Comparison of ENCODE assay signal across 1 cellular context in the genomic region with DNA sequence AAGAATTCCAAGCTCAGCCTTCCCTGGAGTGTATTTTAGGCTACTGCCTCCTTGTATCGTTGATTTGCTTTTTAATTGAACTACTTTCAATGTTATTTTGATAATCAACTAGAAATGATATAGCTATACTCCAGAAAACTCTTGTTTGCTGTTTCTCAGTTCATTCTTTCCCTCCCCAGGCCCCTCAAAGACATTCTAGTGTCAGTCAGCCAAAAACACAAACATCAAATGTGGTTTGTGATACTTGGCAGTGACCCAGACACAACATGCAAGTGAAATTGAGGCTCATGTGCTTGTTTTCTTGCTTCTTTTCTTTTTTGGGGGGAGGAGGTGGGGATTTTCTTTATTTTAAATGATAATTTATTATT.
TF ChIP-seq lines count a peak whose summit lies in the region.

No MANE protein-coding gene starts in this region.

TF ChIP-seq in SK-N-SH, 30 proteins besides CTCF, POLR2A, EP300 and RAD21 (continued from another document):
- TF ChIP-seq EZH2phosphoT487 (IDR thresholded peaks at IDR 0.05; ENCODE audit: borderline replicate concordance, low read depth) (no peak), NRF1 (IDR thresholded peaks at IDR 0.05; ENCODE audit: low read depth, low read length) (no peak), RXRA (IDR thresholded peaks at IDR 0.05; ENCODE audit: borderline replicate concordance, low read depth) (no peak)
- TF ChIP-seq, protein P1, sequence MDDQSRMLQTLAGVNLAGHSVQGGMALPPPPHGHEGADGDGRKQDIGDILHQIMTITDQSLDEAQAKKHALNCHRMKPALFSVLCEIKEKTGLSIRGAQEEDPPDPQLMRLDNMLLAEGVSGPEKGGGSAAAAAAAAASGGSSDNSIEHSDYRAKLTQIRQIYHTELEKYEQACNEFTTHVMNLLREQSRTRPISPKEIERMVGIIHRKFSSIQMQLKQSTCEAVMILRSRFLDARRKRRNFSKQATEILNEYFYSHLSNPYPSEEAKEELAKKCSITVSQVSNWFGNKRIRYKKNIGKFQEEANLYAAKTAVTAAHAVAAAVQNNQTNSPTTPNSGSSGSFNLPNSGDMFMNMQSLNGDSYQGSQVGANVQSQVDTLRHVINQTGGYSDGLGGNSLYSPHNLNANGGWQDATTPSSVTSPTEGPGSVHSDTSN (IDR thresholded peaks at IDR 0.05) = peak; percentile 34; the same call in 1 of the 2 replicates
